In genomic region chr2:166434491-166434890, GRCh38 we compare ENCODE assay signal across 27 cellular contexts. TPM values are rescaled to one million over a fixed set of nuclear protein-coding genes. Genes with fewer than 3 reads are reported as not detected.
"Had no signal": no experiment of that assay in that cellular context is flagged by ENCODE, and none has a peak within 500 bp of the region (broad histone marks: within the 10 kb centered on the region; RNA-seq: fewer than 3 reads in every experiment).

No MANE protein-coding gene starts in this region.

- H3K27ac ChIP-seq: neutrophil, ovary, parathyroid adenoma, psoas muscle, right lobe of liver, sigmoid colon, stomach, thoracic aorta, thyroid gland, tibial nerve, upper lobe of left lung, vagina had no signal

- H3K9ac ChIP-seq: parathyroid adenoma had no signal

- H3K9me3 ChIP-seq: neutrophil, ovary, psoas muscle, right lobe of liver, sigmoid colon, stomach, thoracic aorta, thyroid gland, tibial nerve, upper lobe of left lung, vagina had no signal

- H3K4me3 ChIP-seq: ovary, psoas muscle, right lobe of liver, sigmoid colon, stomach, thoracic aorta, thyroid gland, tibial nerve, upper lobe of left lung, vagina had no signal

- H3K4me1 ChIP-seq: parathyroid adenoma, psoas muscle, right lobe of liver, stomach, thyroid gland, upper lobe of left lung, vagina had no signal

- ATAC-seq: naive thymus-derived CD8-positive, alpha-beta T cell; natural killer cell treated with Interleukin-12 subunit alpha and Interleukin-12 subunit beta and Interleukin-15 and Interleukin-18, amount 100 ng/mL, for 72 hours; psoas muscle; right cardiac atrium; right lobe of liver; stimulated activated effector memory CD8-positive, alpha-beta T cell treated with anti-CD3 and anti-CD28 coated beads, Interleukin-12 subunit alpha, Interleukin-12 subunit beta, amount 100 ng/mL, for 72 hours; stimulated activated naive B cell treated with anti-CD40 and anti-IgM and Interleukin-4, amounts not matched to agents 10 μg/mL and 1 μg/mL and 100 μg/mL, for 72 hours had no signal

- DNase-seq: naive thymus-derived CD8-positive, alpha-beta T cell; nephron progenitor cell; nucleus accumbens; ovary; posterior cingulate gyrus; psoas muscle; right cardiac atrium; right lobe of liver; sigmoid colon; small intestine; stimulated activated CD4-positive, alpha-beta T cell treated with anti-CD3 and anti-CD28 coated beads, Interleukin-15, amount 100 ng/mL, for 24 hours; stimulated activated CD4-positive, alpha-beta T cell treated with anti-CD3 and anti-CD28 coated beads, Interleukin-2, amount 100 ng/mL, for 24 hours; stimulated activated CD4-positive, alpha-beta T cell treated with anti-CD3 and anti-CD28 coated beads, Interleukin-2, amount 100 ng/mL, for 48 hours; stimulated activated CD4-positive, alpha-beta T cell treated with anti-CD3 and anti-CD28 coated beads, Interleukin-4, amount 100 ng/mL, for 24 hours; stimulated activated naive B cell treated with anti-CD40 and anti-IgM and Interleukin-4, amounts not matched to agents 10 μg/mL and 1 μg/mL and 100 μg/mL, for 72 hours; stimulated activated naive CD4-positive, alpha-beta T cell treated with Interleukin-2 at 50 U/mL for 16 hours; stomach; thyroid gland; trophoblast cell; upper lobe of left lung had no signal

- H3K79me2 ChIP-seq: parathyroid adenoma had no signal

- H3K36me3 ChIP-seq: neutrophil, ovary, right lobe of liver, stomach, thoracic aorta, thyroid gland, upper lobe of left lung, vagina had no signal

- H3K27me3 ChIP-seq: neutrophil, ovary, right lobe of liver, sigmoid colon, stomach, thyroid gland, tibial nerve, upper lobe of left lung, vagina had no signal

RNA-seq across cellular contexts. Expression of gene SCN9A, which starts 58.7 kb away (rescaled TPM):
- total RNA-seq: naive thymus-derived CD8-positive, alpha-beta T cell had no signal

RNA-seq across cellular contexts. Expression of gene SCN7A, which starts 59.6 kb away (rescaled TPM):
- total RNA-seq: naive thymus-derived CD8-positive, alpha-beta T cell; natural killer cell treated with Interleukin-12 subunit alpha and Interleukin-12 subunit beta and Interleukin-15 and Interleukin-18, amount 100 ng/mL, for 72 hours had no signal
- polyA plus RNA-seq: naive thymus-derived CD8-positive, alpha-beta T cell had no signal
